In the genomic region with DNA sequence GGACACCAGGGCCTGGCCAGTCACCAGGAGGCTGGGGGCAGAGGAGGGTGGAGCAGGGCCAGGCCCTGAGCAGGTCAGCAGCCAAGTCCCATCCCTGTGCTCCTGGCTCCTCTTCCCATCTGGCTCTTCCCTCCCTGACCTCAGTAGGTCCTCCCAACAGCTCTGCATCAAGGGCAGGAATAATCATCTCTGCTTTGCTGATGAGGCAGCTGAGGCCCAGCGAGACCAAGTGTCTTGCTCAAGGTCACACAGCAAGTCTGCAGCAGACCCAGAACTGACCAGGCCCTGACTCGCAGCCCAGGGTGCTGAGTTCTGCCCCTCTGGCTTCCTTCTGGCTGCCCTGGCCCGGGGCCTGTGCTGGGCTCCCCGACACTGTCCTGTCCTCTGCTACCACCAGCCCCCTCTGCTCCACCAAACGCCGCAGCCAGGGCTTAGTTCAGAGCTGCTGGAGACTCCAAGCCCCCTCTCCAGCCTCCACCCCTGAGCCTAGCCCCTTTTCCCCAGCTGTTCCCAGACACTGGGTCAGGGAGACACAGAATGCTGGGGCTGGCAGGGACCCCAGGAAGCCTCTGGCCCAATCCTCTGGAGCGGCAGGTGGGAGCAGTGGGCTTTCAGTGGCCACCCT, we compare ENCODE assay signal across 23 cellular contexts.
DNase-seq lines count a peak whose midpoint lies in the region; ATAC-seq, FAIRE-seq and TF ChIP-seq lines count a peak whose summit lies in the region.
"Had no signal": no experiment of that assay in that cellular context is flagged by ENCODE, and none has a peak within 500 bp of the region (broad histone marks: within the 10 kb centered on the region; RNA-seq: fewer than 3 reads in every experiment).

No MANE protein-coding gene starts in this region.

- H4K5ac ChIP-seq in H1 (ENCODE audit: insufficient read length, low read depth, low read length) = no peak overlapping the region

- peak overlapping the region; percentile 72 for H4K8ac ChIP-seq in H1 (ENCODE audit: extremely low read depth, insufficient read depth, low read length)

- 0 out of 2 replicates have a peak, but pooled peaks have one; percentile 12 for ATAC-seq in Panc1
- no peak for ATAC-seq in stimulated activated effector memory CD8-positive, alpha-beta T cell treated with anti-CD3 and anti-CD28 coated beads, Interleukin-12 subunit alpha, Interleukin-12 subunit beta, amount 100 ng/mL, for 72 hours
- ATAC-seq: A549 had no signal

- H3K36me3 Mint-ChIP-seq in stimulated activated effector memory CD8-positive, alpha-beta T cell treated with anti-CD3 and anti-CD28 coated beads, Interleukin-12 subunit alpha, Interleukin-12 subunit beta, amount 100 ng/mL, for 72 hours = no peaks in the 10 kb centered on the region

- H3K9me3 Mint-ChIP-seq in stimulated activated effector memory CD8-positive, alpha-beta T cell treated with anti-CD3 and anti-CD28 coated beads, Interleukin-12 subunit alpha, Interleukin-12 subunit beta, amount 100 ng/mL, for 72 hours = peaks cover 6% of the 10 kb centered on the region

- H3K36me3 ChIP-seq in Panc1 (ENCODE audit: control insufficient read depth, insufficient read depth, low read length) (no peaks in the 10 kb centered on the region), H1 (ENCODE audit: control insufficient read depth in 2 of 4, insufficient read depth in 4 of 4, low read length in 3 of 4) (no peaks in the 10 kb centered on the region), sigmoid colon (no peaks in the 10 kb centered on the region), esophagus squamous epithelium (no peaks in the 10 kb centered on the region)
- H3K36me3 ChIP-seq: MG63 had no signal

- H2AK5ac ChIP-seq in H1 (ENCODE audit: low read depth, low read length) = no peak overlapping the region

- no peaks in the 10 kb centered on the region for H3K23me2 ChIP-seq in H1 (ENCODE audit: low read depth, low read length)

- no peak overlapping the region for H3K14ac ChIP-seq in H1 (ENCODE audit: insufficient read length)

- no peak overlapping the region for H4K91ac ChIP-seq in H1 (replicated peaks; ENCODE audit: insufficient read length, low read length)

- WGBS in H1 (ENCODE audit: extremely low coverage in 1 of 2, insufficient coverage in 1 of 2, insufficient read length in 1 of 2, insufficient replicate concordance in 2 of 2, low coverage in 1 of 2, low lambda C conversion rate in 2 of 2, missing lambda C conversion rate in 1 of 2), 2 experiments = 85% methylated on average over 6 of the region's 7 CpGs; no CpG with 5 or more reads in 1 of the 2 experiments
- WGBS in sigmoid colon, 2 donors = 85 to 89% methylated on average over 7 of the region's 7 CpGs
- 73% methylated on average over 4 of the region's 7 CpGs; no CpG with 5 or more reads in 1 of the 2 donors for WGBS in esophagus squamous epithelium, 2 donors

- no peak overlapping the region for H2AFZ ChIP-seq in H1 (ENCODE audit: low read length)

- no TSS peak for BruUV-seq in Panc1 (replicated peaks; lab: Mats Ljungman, UMichigan)

- TF ChIP-seq CTCF in Panc1 (IDR thresholded peaks at IDR 0.05) (no peak), H1 (IDR thresholded peaks at IDR 0.05; ENCODE audit: control extremely low read depth in 1 of 3, insufficient read depth in 1 of 3, low read depth in 1 of 3, low read length in 3 of 3) (no peak), sigmoid colon (IDR thresholded peaks at IDR 0.05) (no peak), esophagus squamous epithelium (IDR thresholded peaks at IDR 0.05) (no peak)

- H3K4ac ChIP-seq in H1 (replicated peaks; ENCODE audit: insufficient read length, low read depth, low read length) = no peak overlapping the region

- POLR2A ChIA-PET in Panc1 (lab: Charles Lee) = no interaction called here
- POLR2A ChIA-PET in H1 (lab: Charles Lee; ENCODE audit: partially characterized antibody) = no interaction called here

- H3K56ac ChIP-seq in H1 (replicated peaks; ENCODE audit: insufficient read length, low read depth, low read length) = no peak overlapping the region

- DNase-seq in G401 (ENCODE audit: low spot score) (peak; percentile 34), Panc1 (ENCODE audit: low read depth, low spot score) (no peak), H1 (ENCODE audit: low read depth in 1 of 2, low spot score in 2 of 2) (no peak), sigmoid colon (peak; percentile 53), erythroblast (lab: John Stamatoyannopoulos, UW) (no peak), esophagus squamous epithelium (lab: John Stamatoyannopoulos, UW) (no peak)
- DNase-seq in stimulated activated effector memory CD8-positive, alpha-beta T cell treated with anti-CD3 and anti-CD28 coated beads, Interleukin-12 subunit alpha, Interleukin-12 subunit beta, amount 100 ng/mL, for 72 hours (ENCODE audit: low spot score in 2 of 2) = no peak
- DNase-seq: EL, HFFc6, MG63, NCI-H1417, NCI-H1694 treated with DMSO at 0.1 percent for 48 hours, NCI-H2081 treated with DMSO at 0.1 percent for 48 hours, NCI-H2171 treated with DMSO at 0.1 percent for 48 hours, NCI-H524 treated with DMSO at 0.1 percent for 48 hours, OCI-M1, SIG-M5, SK-N-SH had no signal

- no peaks in the 10 kb centered on the region for H4K20me1 ChIP-seq in H1 (replicated peaks in 1 of 2; ENCODE audit: control insufficient read depth in 1 of 2, insufficient read depth in 2 of 2, low read length in 2 of 2)

- CTCF ChIA-PET in Panc1 (lab: Charles Lee) (no interaction called here), H1 (lab: Charles Lee; ENCODE audit: partially characterized antibody) (interaction anchor here (0.9 to 1.7 kb wide), 4 partner anchors 9 to 42 kb away, joined by 3 to 5 read pairs (median 3); no protein-coding TSS in a partner anchor)

- TF ChIP-seq POLR2A in H1 (IDR thresholded peaks at IDR 0.05; ENCODE audit: control extremely low read depth in 1 of 2, low read depth in 2 of 2, low read length in 2 of 2) (no peak), sigmoid colon (IDR thresholded peaks at IDR 0.05) (no peak), erythroblast (IDR thresholded peaks at IDR 0.05; ENCODE audit: low read length) (no peak), esophagus squamous epithelium (IDR thresholded peaks at IDR 0.05) (no peak)

- peak overlapping the region; percentile 67; the same call in 1 of the 2 replicates for H2BK5ac ChIP-seq in H1 (ENCODE audit: low read depth, low read length)

- no peaks in the 10 kb centered on the region for H3K4me1 Mint-ChIP-seq in stimulated activated effector memory CD8-positive, alpha-beta T cell treated with anti-CD3 and anti-CD28 coated beads, Interleukin-12 subunit alpha, Interleukin-12 subunit beta, amount 100 ng/mL, for 72 hours
- H3K4me1 Mint-ChIP-seq: B cell had no signal

- no peak for TF ChIP-seq RAD21 in H1 (IDR thresholded peaks at IDR 0.05 in 1 of 2, conservative IDR thresholded peaks at IDR 0.05 in 1 of 2; ENCODE audit: low read depth in 2 of 2, low read length in 2 of 2)

- H3K4me3 ChIP-seq in Panc1 (ENCODE audit: low read depth in 2 of 2, low read length in 2 of 2) (no peak overlapping the region), H1 (ENCODE audit: extremely low read depth in 1 of 4, insufficient read depth in 2 of 4, low read depth in 3 of 4, low read length in 4 of 4) (no peak overlapping the region), sigmoid colon (no peak overlapping the region), esophagus squamous epithelium (no peak overlapping the region)
- H3K4me3 ChIP-seq: A549, MG63 had no signal

- no peak overlapping the region for H3K9ac ChIP-seq in H1 (replicated peaks in 1 of 4; ENCODE audit: extremely low read depth in 1 of 4, low read depth in 3 of 4, low read length in 3 of 4)
- H3K9ac ChIP-seq: SK-N-SH had no signal

- H3K27ac ChIP-seq in Panc1 (ENCODE audit: low read length) (no peak overlapping the region), H1 (ENCODE audit: low read depth, low read length) (no peak overlapping the region), sigmoid colon (no peak overlapping the region), esophagus squamous epithelium (no peak overlapping the region)
- H3K27ac ChIP-seq: A549, RWPE1 had no signal

- H3K4me2 ChIP-seq in H1 (ENCODE audit: insufficient read depth in 1 of 2, low read depth in 2 of 2, low read length in 2 of 2) = no peak overlapping the region
- H3K4me2 ChIP-seq: A549, SK-N-SH had no signal

- H2BK20ac ChIP-seq in H1 (ENCODE audit: low read length) = no peak overlapping the region

- H3K79me1 ChIP-seq in H1 (ENCODE audit: low read depth, low read length) = no peaks in the 10 kb centered on the region

- no peak overlapping the region for H3K18ac ChIP-seq in H1 (ENCODE audit: extremely low read depth, low read length)

- H2BK120ac ChIP-seq in H1 (replicated peaks; ENCODE audit: low read depth, low read length) = no peak overlapping the region

- FAIRE-seq in H1 (lab: Jason Lieb, UNC) = no peak
- FAIRE-seq: A549, D721Med, H54 had no signal

- H3K4me1 ChIP-seq in Panc1 (ENCODE audit: control insufficient read depth, insufficient read depth, low read length) (no peaks in the 10 kb centered on the region), H1 (replicated peaks in 1 of 4; ENCODE audit: control insufficient read depth in 3 of 4, insufficient read depth in 4 of 4, low read length in 3 of 4) (peaks cover 0 to 4% (median 0%) of the 10 kb centered on the region in 4 experiments; a peak in 2 of 7 replicates), sigmoid colon (no peaks in the 10 kb centered on the region), esophagus squamous epithelium (no peaks in the 10 kb centered on the region)
- H3K4me1 ChIP-seq: A549 had no signal

- H3K79me2 ChIP-seq in H1 (ENCODE audit: control insufficient read depth in 1 of 2, insufficient read depth in 2 of 2, low read length in 2 of 2) = no peaks in the 10 kb centered on the region

- H3K27ac Mint-ChIP-seq in stimulated activated effector memory CD8-positive, alpha-beta T cell treated with anti-CD3 and anti-CD28 coated beads, Interleukin-12 subunit alpha, Interleukin-12 subunit beta, amount 100 ng/mL, for 72 hours = no peak overlapping the region
- H3K27ac Mint-ChIP-seq: B cell, HFFc6 had no signal

- H3K23ac ChIP-seq in H1 (ENCODE audit: insufficient read length) = no peak overlapping the region

- H2BK15ac ChIP-seq in H1 (ENCODE audit: low read length) = no peak overlapping the region

- no peak overlapping the region for H3K4me3 Mint-ChIP-seq in stimulated activated effector memory CD8-positive, alpha-beta T cell treated with anti-CD3 and anti-CD28 coated beads, Interleukin-12 subunit alpha, Interleukin-12 subunit beta, amount 100 ng/mL, for 72 hours
- H3K4me3 Mint-ChIP-seq: B cell, HFFc6 had no signal

- no peaks in the 10 kb centered on the region for H3K9me3 ChIP-seq in Panc1 (ENCODE audit: control insufficient read depth, insufficient read depth, low read depth, low read length)
- H3K9me3 ChIP-seq in H1 (ENCODE audit: insufficient read depth in 2 of 2, low read depth in 1 of 2, low read length in 1 of 2) = peaks cover 7 to 11% of the 10 kb centered on the region in 2 experiments; a peak in 3 of 4 replicates
- H3K9me3 ChIP-seq in sigmoid colon = peaks cover 0 to 11% (median 3%) of the 10 kb centered on the region in 4 donors
- peaks cover 0 to 13% (median 0%) of the 10 kb centered on the region in 3 donors for H3K9me3 ChIP-seq in esophagus squamous epithelium
- H3K9me3 ChIP-seq: A549, MG63, SK-N-SH had no signal

- no peaks in the 10 kb centered on the region for H3K27me3 ChIP-seq in Panc1 (ENCODE audit: control insufficient read depth, insufficient read depth, low read length)
- H3K27me3 ChIP-seq in H1 (replicated peaks in 1 of 4; ENCODE audit: control insufficient read depth in 3 of 4, extremely low read depth in 1 of 4, insufficient read depth in 3 of 4, low read length in 3 of 4) = no peaks in the 10 kb centered on the region
- peaks cover 0 to 21% (median 4%) of the 10 kb centered on the region in 3 donors for H3K27me3 ChIP-seq in sigmoid colon
- peaks cover 0 to 32% (median 0%) of the 10 kb centered on the region in 4 donors for H3K27me3 ChIP-seq in esophagus squamous epithelium

- no peak overlapping the region for H2BK12ac ChIP-seq in H1 (ENCODE audit: low read depth, low read length)

- TF ChIP-seq EP300 in H1 (IDR thresholded peaks at IDR 0.05; ENCODE audit: borderline replicate concordance in 1 of 2, low read depth in 2 of 2, low read length in 2 of 2) = no peak
- no peak for TF ChIP-seq EP300 in sigmoid colon (IDR thresholded peaks at IDR 0.05)

- in situ Hi-C loops in G401 (cut with HindIII; ENCODE audit: low sequenced_read_pairs) = no loop called here
- in situ Hi-C loops in Panc1 (cut with HindIII; ENCODE audit: low pct_unique_long_range_greater_than_20kb, low sequenced_read_pairs) = no loop called here

- intact Hi-C loops in Panc1 (cut with micrococcal nuclease; ENCODE audit: unreplicated experiment) (no loop called here), sigmoid colon (cut with DNase I) (no loop called here), esophagus squamous epithelium (cut with DNase I) (no loop called here)

Comparison
In these comparisons a context has a peak if more than half of its experiments do, and no peak if none do; other contexts are left out.
1. DNase-seq: peak in G401 (single experiment) and sigmoid colon (single experiment); none in Panc1 (single experiment), H1 (0 of 2), stimulated activated effector memory CD8-positive, alpha-beta T cell treated with anti-CD3 and anti-CD28 coated beads, Interleukin-12 subunit alpha, Interleukin-12 subunit beta, amount 100 ng/mL, for 72 hours (0 of 2), erythroblast (0 of 2) and esophagus squamous epithelium (single experiment).